Comparison of ENCODE assay signal across 31 cellular contexts in the genomic region with DNA sequence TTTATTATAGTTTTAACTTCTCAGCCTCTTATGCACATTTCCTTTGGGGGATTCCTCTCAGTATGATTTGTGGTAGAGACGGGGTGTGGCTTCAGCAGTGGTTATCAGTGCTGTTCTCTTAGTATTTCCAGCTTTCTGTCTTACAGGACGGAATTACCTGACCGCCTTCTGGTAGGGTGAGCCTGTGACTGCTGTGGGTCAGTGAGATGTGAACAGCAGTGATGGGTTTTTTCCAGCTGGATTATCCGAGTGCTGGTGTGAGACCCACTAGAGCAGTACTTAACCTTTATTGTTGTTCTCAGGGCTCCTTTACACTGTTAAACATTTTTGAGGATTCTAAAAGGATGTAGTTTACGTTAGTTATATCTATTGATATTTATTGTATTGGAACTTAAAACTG.
"Had no signal": no experiment of that assay in that cellular context is flagged by ENCODE, and none has a peak within 500 bp of the region (broad histone marks: within the 10 kb centered on the region; RNA-seq: fewer than 3 reads in every experiment).

No MANE protein-coding gene starts in this region.

- H3K4me1 ChIP-seq: adrenal gland, body of pancreas, breast epithelium had no signal

- H3K36me3 ChIP-seq: adrenal gland, brain microvascular endothelial cell, breast epithelium had no signal

- H3K9me3 ChIP-seq: adrenal gland, body of pancreas, breast epithelium had no signal

- H3K27ac ChIP-seq: adrenal gland, body of pancreas, brain microvascular endothelial cell, breast epithelium, VCaP had no signal

- H3K27me3 ChIP-seq: adrenal gland, body of pancreas, brain microvascular endothelial cell, breast epithelium had no signal

- DNase-seq: activated CD4-positive, alpha-beta memory T cell treated with anti-CD3 and anti-CD28 coated beads, Interleukin-2, amount 10 ng/mL, durations not matched to agents 7 days and 5 days; activated CD4-positive, alpha-beta T cell treated with anti-CD3 and anti-CD28 coated beads for 1 hour; activated CD4-positive, alpha-beta T cell treated with anti-CD3 and anti-CD28 coated beads for 36 hours; activated CD4-positive, alpha-beta T cell treated with anti-CD3 and anti-CD28 coated beads for 48 hours; activated CD4-positive, alpha-beta T cell treated with anti-CD3 and anti-CD28 coated beads, Interleukin-2, amount 10 ng/mL, durations not matched to agents 7 days and 5 days; activated CD4-positive, alpha-beta T cell treated with anti-CD3 and anti-CD28 coated beads, Interleukin-2, amount 50 U/mL, for 48 hours; activated CD4-positive, CD25-positive, alpha-beta regulatory T cell; activated CD8-positive, alpha-beta memory T cell treated with anti-CD3 and anti-CD28 coated beads for 24 hours; activated CD8-positive, alpha-beta memory T cell treated with anti-CD3 and anti-CD28 coated beads, Interleukin-2, amount 10 ng/mL, durations not matched to agents 7 days and 5 days; activated CD8-positive, alpha-beta memory T cell treated with anti-CD3 and anti-CD28 coated beads, Interleukin-2, amount 50 U/mL, for 48 hours; activated CD8-positive, alpha-beta T cell treated with anti-CD3 and anti-CD28 coated beads, Interleukin-2, amount 10 ng/mL, durations not matched to agents 7 days and 5 days; activated effector memory CD4-positive, alpha-beta T cell treated with anti-CD3 and anti-CD28 coated beads, Interleukin-2, amount 50 U/mL, for 16 hours; activated gamma-delta T cell treated with Interleukin-2 at 50 U/mL for 16 hours; activated naive CD4-positive, alpha-beta T cell; activated naive CD4-positive, alpha-beta T cell treated with anti-CD3 and anti-CD28 coated beads for 36 hours; activated naive CD4-positive, alpha-beta T cell treated with anti-CD3 and anti-CD28 coated beads, Interleukin-2, amount 50 U/mL, for 16 hours; activated naive CD8-positive, alpha-beta T cell treated with anti-CD3 and anti-CD28 coated beads for 36 hours; activated T-cell treated with anti-CD3 and anti-CD28 coated beads, Interleukin-2, amount 50 U/mL, for 24 hours; activated T-cell treated with anti-CD3 and anti-CD28 coated beads, Interleukin-2, amount 50 U/mL, for 72 hours; adrenal gland; amniotic stem cell; aorta; body of pancreas; brain microvascular endothelial cell; caudate nucleus; cerebellar nuclear complex; T-cell; T-helper 2 cell; T-helper 9 cell had no signal

- H3K4me3 ChIP-seq: adrenal gland, body of pancreas, breast epithelium had no signal
